ENCODE assay signal across 17 cellular contexts in the genomic region with DNA sequence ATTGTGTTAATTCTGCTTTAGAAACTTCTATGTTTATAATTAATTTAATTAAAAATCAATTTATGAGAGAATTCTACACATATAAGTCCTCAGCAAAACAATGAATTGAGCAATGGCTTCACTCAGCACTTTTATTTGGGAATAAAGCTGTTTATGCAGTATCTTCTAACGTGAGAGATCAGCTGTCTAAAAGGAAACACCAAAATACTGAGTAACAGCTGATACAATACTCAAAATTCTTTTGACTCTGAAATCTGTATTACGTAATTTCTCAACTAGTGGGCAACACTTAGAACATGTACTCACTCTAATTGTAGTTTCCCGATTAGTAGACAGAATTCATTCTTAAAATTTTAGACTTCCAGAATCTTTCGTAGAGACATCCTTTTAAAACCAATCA. TPM values are rescaled to one million over a fixed set of nuclear protein-coding genes. Genes with fewer than 3 reads are reported as not detected.
A peak's percentile ranks its signal among the peaks of the same experiment; 100 is the strongest.
DNase-seq lines count a peak whose midpoint lies in the region; ATAC-seq and TF ChIP-seq lines count a peak whose summit lies in the region.
"Had no signal": no experiment of that assay in that cellular context is flagged by ENCODE, and none has a peak within 500 bp of the region (broad histone marks: within the 10 kb centered on the region; RNA-seq: fewer than 3 reads in every experiment).

No MANE protein-coding gene starts in this region.

- no peaks in the 10 kb centered on the region for H3K9me2 ChIP-seq in GM23248 (ENCODE audit: insufficient read depth)

- no peaks in the 10 kb centered on the region for H4K20me1 ChIP-seq in GM23248 (ENCODE audit: insufficient read depth)

- peak; percentile 1 for DNase-seq in AG09319 (ENCODE audit: extremely low read depth, low read depth)
- DNase-seq in GM23248, result peak; percentile 73
- no peak for DNase-seq in brain microvascular endothelial cell
- peak; percentile 10 for DNase-seq in mesenchymal stem cell
- no peak for DNase-seq in hypothalamus (lab: John Stamatoyannopoulos, UW)
- no peak for DNase-seq in NCI-H1048 (lab: John Stamatoyannopoulos, UW)
- no peak for DNase-seq in testis
- DNase-seq: activated CD4-positive, alpha-beta T cell treated with anti-CD3 and anti-CD28 coated beads, Interleukin-2, amount 10 ng/mL, durations not matched to agents 7 days and 5 days; activated naive CD8-positive, alpha-beta T cell treated with anti-CD3 and anti-CD28 coated beads, Interleukin-2, amount 10 ng/mL, durations not matched to agents 7 days and 5 days; activated T-cell treated with anti-CD3 and anti-CD28 coated beads, Interleukin-2, amount 50 U/mL, for 1 hour; BE2C; H9; NCI-H1930; NCI-H526; stimulated activated naive CD8-positive, alpha-beta T cell treated with anti-CD3 and anti-CD28 coated beads, Interleukin-15, Interleukin-2, amounts not matched to agents 100 U/mL and 50 U/mL, for 24 hours had no signal

- H3K4me3 ChIP-seq in GM23248, result no peak overlapping the region; the same call in 1 of the 2 replicates
- no peak overlapping the region for H3K4me3 ChIP-seq in brain microvascular endothelial cell (ENCODE audit: low read depth, low read length)
- no peak overlapping the region for H3K4me3 ChIP-seq in mesenchymal stem cell (ENCODE audit: insufficient read depth in 1 of 2, low read depth in 1 of 2, low read length in 2 of 2)
- no peak overlapping the region for H3K4me3 ChIP-seq in testis

- peaks cover 28% of the 10 kb centered on the region for H3K4me1 ChIP-seq in GM23248 (ENCODE audit: insufficient read depth)
- no peaks in the 10 kb centered on the region for H3K4me1 ChIP-seq in mesenchymal stem cell (ENCODE audit: control insufficient read depth, insufficient read depth, low read depth, low read length)
- peaks cover 5% of the 10 kb centered on the region for H3K4me1 ChIP-seq in testis
- H3K4me1 ChIP-seq: BE2C had no signal

- H2BK5ac ChIP-seq in mesenchymal stem cell (ENCODE audit: low read depth, low read length, poor library complexity, severe bottlenecking), result no peak overlapping the region

- peak overlapping the region; percentile 66 for H3K27ac ChIP-seq in GM23248
- H3K27ac ChIP-seq in brain microvascular endothelial cell, result peak overlapping the region; percentile 19
- H3K27ac ChIP-seq in mesenchymal stem cell (ENCODE audit: low read length, poor library complexity, severe bottlenecking), result no peak overlapping the region
- H3K27ac ChIP-seq in testis, result no peak overlapping the region
- H3K27ac ChIP-seq: epithelial cell of prostate had no signal

- ATAC-seq in HG03354 (IDR thresholded peaks at IDR 0.05; ENCODE audit: poor library complexity, severe bottlenecking, unreplicated experiment), result no peak
- ATAC-seq: stimulated activated naive CD8-positive, alpha-beta T cell treated with anti-CD3 and anti-CD28 coated beads, Interleukin-15, Interleukin-2, amounts not matched to agents 100 U/mL and 50 U/mL, for 24 hours had no signal

- TF ChIP-seq CTCF in AG09319 (IDR thresholded peaks at IDR 0.05; ENCODE audit: low read depth, low read length) (no peak), brain microvascular endothelial cell (IDR thresholded peaks at IDR 0.05; ENCODE audit: low read depth, low read length, missing control alignments) (no peak), testis (IDR thresholded peaks at IDR 0.05) (no peak)

- in situ Hi-C loops in GM23248 (cut with MboI), result no loop called here
- in situ Hi-C loops in brain microvascular endothelial cell (cut with HindIII; ENCODE audit: low pct_ligation_motif_present, low sequenced_read_pairs), result no loop called here

- TF ChIP-seq POLR2A in testis (IDR thresholded peaks at IDR 0.05), result no peak

- H4K8ac ChIP-seq in mesenchymal stem cell (ENCODE audit: low read length), result no peak overlapping the region

- H2AFZ ChIP-seq in GM23248 (no peak overlapping the region), mesenchymal stem cell (ENCODE audit: low read depth, low read length) (no peak overlapping the region)

- H3K27me3 ChIP-seq in GM23248 (replicated peaks; ENCODE audit: insufficient read depth), result no peaks in the 10 kb centered on the region
- H3K27me3 ChIP-seq in brain microvascular endothelial cell (replicated peaks), result no peaks in the 10 kb centered on the region
- H3K27me3 ChIP-seq in mesenchymal stem cell (ENCODE audit: control insufficient read depth in 1 of 2, insufficient read depth in 1 of 2, low read length in 2 of 2), result no peaks in the 10 kb centered on the region
- no peaks in the 10 kb centered on the region for H3K27me3 ChIP-seq in testis
- H3K27me3 ChIP-seq: BE2C had no signal

- intact Hi-C loops in testis (cut with DNase I; ENCODE audit: low total_unique reads), result no loop called here

- no peak overlapping the region for H3K14ac ChIP-seq in mesenchymal stem cell (ENCODE audit: low read length in 2 of 2)

- H3K79me2 ChIP-seq in GM23248 (ENCODE audit: insufficient read depth), result 0 out of 2 replicates have a peak, but pooled peaks cover 3% of the 10 kb centered on the region

- H3K4ac ChIP-seq in mesenchymal stem cell (ENCODE audit: low read depth in 1 of 2, low read length in 2 of 2), result no peak overlapping the region

- no peak overlapping the region for H3K23ac ChIP-seq in mesenchymal stem cell (ENCODE audit: low read length in 2 of 2)

- H3K18ac ChIP-seq in mesenchymal stem cell (ENCODE audit: low read depth in 1 of 2, low read length in 2 of 2), result no peak overlapping the region

- H3K4me2 ChIP-seq in GM23248 (ENCODE audit: unreplicated experiment) (peak overlapping the region; percentile 61), mesenchymal stem cell (ENCODE audit: low read length, poor library complexity, severe bottlenecking) (no peak overlapping the region)

- WGBS in GM23248 (ENCODE audit: low coverage in 1 of 2, low lambda C conversion rate in 2 of 2, missing lambda C conversion rate in 2 of 2), 2 experiments, result 17 to 25% methylated on average over 4 of the region's 4 CpGs
- 82% methylated on average over 4 of the region's 4 CpGs for WGBS in mesenchymal stem cell
- 85 to 88% methylated on average over 4 of the region's 4 CpGs for WGBS in testis, 2 donors

- H3K79me1 ChIP-seq in mesenchymal stem cell (replicated peaks; ENCODE audit: low read length, poor library complexity, severe bottlenecking), result peaks cover 11% of the 10 kb centered on the region

- no peaks in the 10 kb centered on the region for H3K9me3 ChIP-seq in GM23248 (ENCODE audit: low read depth)
- no peaks in the 10 kb centered on the region for H3K9me3 ChIP-seq in mesenchymal stem cell (ENCODE audit: control insufficient read depth, low read length)
- H3K9me3 ChIP-seq in testis, result no peaks in the 10 kb centered on the region
- H3K9me3 ChIP-seq: BE2C had no signal

- no peak overlapping the region for H2BK15ac ChIP-seq in mesenchymal stem cell (ENCODE audit: low read depth, poor library complexity, severe bottlenecking)

- H2AK5ac ChIP-seq in mesenchymal stem cell (ENCODE audit: low read length, severe bottlenecking), result no peak overlapping the region

- H3K9ac ChIP-seq in GM23248 (peak overlapping the region; percentile 10; the same call in 1 of the 2 replicates), mesenchymal stem cell (ENCODE audit: low read length) (no peak overlapping the region)

- H2BK120ac ChIP-seq in mesenchymal stem cell (ENCODE audit: low read depth, low read length), result no peak overlapping the region

- H3F3A ChIP-seq in GM23248 (ENCODE audit: insufficient read depth), result peaks cover 34% of the 10 kb centered on the region

- H2BK12ac ChIP-seq in mesenchymal stem cell (ENCODE audit: low read length in 2 of 2), result no peak overlapping the region

- no peak overlapping the region for H4K91ac ChIP-seq in mesenchymal stem cell (ENCODE audit: low read length)

- peaks cover 30% of the 10 kb centered on the region for H3K36me3 ChIP-seq in GM23248 (ENCODE audit: low read depth)
- peaks cover 5% of the 10 kb centered on the region for H3K36me3 ChIP-seq in brain microvascular endothelial cell (replicated peaks)
- H3K36me3 ChIP-seq in mesenchymal stem cell (ENCODE audit: control insufficient read depth in 1 of 2, insufficient read depth in 2 of 2, low read depth in 1 of 2, low read length in 2 of 2), result peaks cover 0 to 66% of the 10 kb centered on the region in 2 experiments
- no peaks in the 10 kb centered on the region for H3K36me3 ChIP-seq in testis (ENCODE audit: low read depth, missing control alignments)
- H3K36me3 ChIP-seq: BE2C had no signal

RNA-seq across cellular contexts. Expression of a gene that starts 49.8 kb away (rescaled TPM):
- total RNA-seq in GM23248 (2014; rRNA removed; shearing (Covaris generic)), result 27.3 and 36.9 TPM in 2 replicates
- polyA plus RNA-seq in GM23248 (2016; fragmentation: Nextera tagmentation; extraction: Ambion mirVana) (32.9 and 33.6 TPM in 2 replicates), testis (ENCODE audit: insufficient read depth, low read depth, low replicate concordance) (20.2 TPM)
- polyA plus RNA-seq in mesenchymal stem cell (2013, experiment 1 of 2), result 24.9 TPM
- polyA plus RNA-seq in mesenchymal stem cell (2013, experiment 2 of 2), result 25.5 TPM
- total RNA-seq in testis, result 10 to 100 TPM; 35.7 to 39.0 TPM

Comparison
In these comparisons a context has a peak if more than half of its experiments do, and no peak if none do; other contexts are left out.
1. DNase-seq: peak in AG09319 (single experiment), GM23248 (single experiment) and mesenchymal stem cell (single experiment); none in brain microvascular endothelial cell (single experiment), hypothalamus (0 of 51), NCI-H1048 (single experiment) and testis (single experiment).
2. H3K27ac ChIP-seq: peak in GM23248 (single experiment) and brain microvascular endothelial cell (single experiment); none in mesenchymal stem cell (single experiment) and testis (0 of 2).